18 cellular contexts compared by ENCODE assay signal in genomic region chr11:15775051-15775541, GRCh38.
DNase-seq lines count a peak whose midpoint lies in the region; ATAC-seq and TF ChIP-seq lines count a peak whose summit lies in the region.
"Had no signal": no experiment of that assay in that cellular context is flagged by ENCODE, and none has a peak within 500 bp of the region (broad histone marks: within the 10 kb centered on the region; RNA-seq: fewer than 3 reads in every experiment).

No MANE protein-coding gene starts in this region.

- DNase-seq in DMS 273 (lab: John Stamatoyannopoulos, UW; ENCODE audit: unreplicated experiment) (peak; percentile 65), DMS 273 treated with DMSO at 0.1 percent for 48 hours (lab: John Stamatoyannopoulos, UW) (no peak), astrocyte of the hippocampus (ENCODE audit: low read depth, low spot score) (peak; percentile 61), left ventricle myocardium superior (peak; percentile 47), retina (peak; percentile 57), transverse colon (no peak)
- DNase-seq: activated CD4-positive, alpha-beta T cell treated with anti-CD3 and anti-CD28 coated beads for 1 hour; activated T-cell treated with anti-CD3 and anti-CD28 coated beads, Interleukin-2, amount 50 U/mL, for 4 hours; anterior cingulate cortex; CD4-positive, CD25-positive, alpha-beta regulatory T cell; kidney glomerular epithelial cell; naive B cell; NCI-H1417; NCI-H526 treated with DMSO at 0.1 percent for 48 hours; RPMI8226 had no signal

- TF ChIP-seq CTCF in transverse colon (IDR thresholded peaks at IDR 0.05), result no peak

- no peak overlapping the region for H3K27ac ChIP-seq in transverse colon
- H3K27ac ChIP-seq: 22Rv1 had no signal

- TF ChIP-seq POLR2A in transverse colon (IDR thresholded peaks at IDR 0.05), result no peak

- 60 to 66% methylated on average over 1 to 5 of the region's 5 CpGs for WGBS in transverse colon (ENCODE audit: low coverage in 1 of 2), 2 donors

- in situ Hi-C loops in transverse colon (cut with MboI; ENCODE audit: low pct_ligation_motif_present in 1 of 4, low pct_unique_long_range_greater_than_20kb in 1 of 4, low sequenced_read_pairs in 3 of 4), result no loop called here

- intact Hi-C loops in left ventricle myocardium superior (cut with micrococcal nuclease) (no loop called here), transverse colon (cut with DNase I; ENCODE audit: low total_unique reads) (no loop called here)

- peaks cover 0 to 8% (median 6%) of the 10 kb centered on the region in 4 donors for H3K4me1 ChIP-seq in transverse colon

- no peak overlapping the region for H3K4me3 ChIP-seq in transverse colon

- peak; percentile 61 for ATAC-seq in left ventricle myocardium superior
- ATAC-seq in HG02981 (IDR thresholded peaks at IDR 0.05; ENCODE audit: unreplicated experiment), result no peak
- ATAC-seq in GM19035 (IDR thresholded peaks at IDR 0.05; ENCODE audit: unreplicated experiment), result no peak
- ATAC-seq: activated T-cell treated with anti-CD3 and anti-CD28 coated beads, Interleukin-2, amount 50 U/mL, for 4 hours had no signal

- no peaks in the 10 kb centered on the region for H3K36me3 ChIP-seq in transverse colon

- H3K9me3 ChIP-seq in transverse colon, result no peaks in the 10 kb centered on the region

- no peaks in the 10 kb centered on the region for H3K27me3 ChIP-seq in transverse colon

- no peak for TF ChIP-seq EP300 in transverse colon (IDR thresholded peaks at IDR 0.05; ENCODE audit: low read depth)

Comparison
In these comparisons a context has a peak if more than half of its experiments do, and no peak if none do; other contexts are left out.
1. DNase-seq: peak in DMS 273 (single experiment), astrocyte of the hippocampus (single experiment), left ventricle myocardium superior (single experiment) and retina (single experiment); none in DMS 273 treated with DMSO at 0.1 percent for 48 hours (single experiment) and transverse colon (single experiment).